Comparison of ENCODE assay signal across 8 cellular contexts in the genomic region with DNA sequence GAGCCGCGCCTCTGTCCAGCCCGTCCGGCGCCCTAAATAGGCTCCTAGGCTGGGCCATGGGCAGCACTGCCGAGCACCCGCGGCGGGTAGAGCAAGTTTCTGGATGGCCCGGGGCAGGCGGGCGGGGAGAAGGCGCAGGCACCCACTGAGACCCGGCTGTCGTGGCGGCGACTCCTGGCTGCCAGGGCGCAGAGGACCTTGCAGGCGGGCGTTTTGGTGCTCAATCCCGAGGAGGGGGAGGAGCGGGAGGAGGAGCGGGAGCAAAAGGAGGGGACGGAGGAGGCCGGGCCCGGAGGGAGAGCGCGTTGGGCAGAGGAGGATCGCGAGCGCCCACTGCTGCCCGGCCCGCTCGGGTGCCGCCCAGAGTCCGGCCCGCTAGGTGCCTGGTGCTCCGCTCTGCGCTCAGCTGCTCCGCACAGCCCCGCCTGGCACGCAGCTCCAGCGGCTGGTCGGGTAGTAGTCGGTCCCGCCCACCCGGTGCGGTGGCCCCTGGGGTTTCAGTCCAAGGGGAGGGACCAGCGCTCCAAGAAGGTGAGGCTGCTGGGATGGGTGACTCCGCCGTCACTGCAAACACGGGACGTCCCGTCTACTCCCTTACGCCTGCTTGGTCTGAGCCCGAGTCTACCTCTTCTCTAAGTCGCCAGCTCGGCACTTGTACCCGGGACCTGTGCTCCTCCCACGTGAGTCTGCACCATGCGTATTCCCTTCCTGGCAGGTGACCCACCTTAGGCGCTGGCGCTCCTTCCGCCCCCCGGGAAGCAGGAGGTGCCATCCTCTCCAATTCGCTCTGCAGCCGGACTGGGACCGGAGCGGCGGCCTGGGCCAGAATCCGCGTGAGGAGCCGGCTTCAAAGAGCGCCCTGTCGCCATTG. TPM values are rescaled to one million over a fixed set of nuclear protein-coding genes. Genes with fewer than 3 reads are reported as not detected.
DNase-seq lines count a peak whose midpoint lies in the region; ATAC-seq, FAIRE-seq and TF ChIP-seq lines count a peak whose summit lies in the region.

A gene (minus strand): TSS at position 194 of the 871 bp plus-strand sequence. CDS start 28,889 bp downstream, outside the sequence.

- H3K9me3 Mint-ChIP-seq in activated CD4-positive, alpha-beta T cell treated with anti-CD3 and anti-CD28 coated beads, Interleukin-2, amount 10 ng/mL, durations not matched to agents 7 days and 5 days, result no peaks in the 10 kb centered on the region

- TF ChIP-seq CTCF in GM13977 (IDR thresholded peaks at IDR 0.05; ENCODE audit: extremely low read depth, insufficient read depth, missing control alignments), result peak; percentile 80
- TF ChIP-seq CTCF in epithelial cell of esophagus (IDR thresholded peaks at IDR 0.05; ENCODE audit: insufficient read depth, low read depth, low read length, missing control alignments), result peak; percentile 59

- peak; percentile 79 for ATAC-seq in HG02588 (IDR thresholded peaks at IDR 0.05; ENCODE audit: unreplicated experiment)

- CTCF ChIA-PET in activated CD4-positive, alpha-beta T cell treated with anti-CD3 and anti-CD28 coated beads, Interleukin-2, amount 10 ng/mL, durations not matched to agents 7 days and 5 days (lab: Charles Lee), result interaction anchor here (1.1 kb wide), 1 partner anchor 18 kb away, joined by 4 read pairs; no protein-coding TSS in a partner anchor

- no peak within 1 kb of the TSS for H3K27ac Mint-ChIP-seq in activated CD4-positive, alpha-beta T cell treated with anti-CD3 and anti-CD28 coated beads, Interleukin-2, amount 10 ng/mL, durations not matched to agents 7 days and 5 days

- H3K4me1 Mint-ChIP-seq in activated CD4-positive, alpha-beta T cell treated with anti-CD3 and anti-CD28 coated beads, Interleukin-2, amount 10 ng/mL, durations not matched to agents 7 days and 5 days, result peaks cover 17% of the 10 kb centered on the region

- peaks cover 55% of the 10 kb centered on the region for H3K27me3 Mint-ChIP-seq in activated CD4-positive, alpha-beta T cell treated with anti-CD3 and anti-CD28 coated beads, Interleukin-2, amount 10 ng/mL, durations not matched to agents 7 days and 5 days

- H3K36me3 Mint-ChIP-seq in activated CD4-positive, alpha-beta T cell treated with anti-CD3 and anti-CD28 coated beads, Interleukin-2, amount 10 ng/mL, durations not matched to agents 7 days and 5 days (ENCODE audit: low read depth), result no peaks in the 10 kb centered on the region

- peak within 1 kb of the TSS; percentile 55 for H3K4me3 Mint-ChIP-seq in activated CD4-positive, alpha-beta T cell treated with anti-CD3 and anti-CD28 coated beads, Interleukin-2, amount 10 ng/mL, durations not matched to agents 7 days and 5 days

- POLR2A ChIA-PET in activated CD4-positive, alpha-beta T cell treated with anti-CD3 and anti-CD28 coated beads, Interleukin-2, amount 10 ng/mL, durations not matched to agents 7 days and 5 days (lab: Charles Lee), result no interaction called here

- no peak for FAIRE-seq in HTR-8/SVneo (lab: Jason Lieb, UNC)

- DNase-seq in GM13977 (ENCODE audit: low spot score) (peak; percentile 80), NCI-H1092 treated with DMSO at 0.1 percent for 48 hours (lab: John Stamatoyannopoulos, UW) (peak; percentile 66), epithelial cell of esophagus (ENCODE audit: low read depth) (peak; percentile 94), midbrain (lab: John Stamatoyannopoulos, UW) (peak; percentile 70), HTR-8/SVneo (ENCODE audit: insufficient read length, low spot score) (no peak)
- peak; percentile 20 for DNase-seq in activated CD4-positive, alpha-beta T cell treated with anti-CD3 and anti-CD28 coated beads, Interleukin-2, amount 10 ng/mL, durations not matched to agents 7 days and 5 days
- DNase-seq in stimulated activated CD8-positive, alpha-beta memory T cell treated with anti-CD3 and anti-CD28 coated beads, Interleukin-4, amount 100 ng/mL, for 48 hours, result peak; percentile 61

- peak within 1 kb of the TSS; percentile 79 for H3K4me3 ChIP-seq in epithelial cell of esophagus (ENCODE audit: low read length)

- in situ Hi-C loops in GM13977 (cut with MboI; ENCODE audit: low pct_unique_long_range_greater_than_20kb, low sequenced_read_pairs, unreplicated experiment), result loop anchor here (10.0 kb wide), 1 partner anchor 844 kb away; no protein-coding TSS in a partner anchor

RNA-seq across cellular contexts. Expression of the gene that starts here (rescaled TPM):
- not detected for total RNA-seq in activated CD4-positive, alpha-beta T cell treated with anti-CD3 and anti-CD28 coated beads, Interleukin-2, amount 10 ng/mL, durations not matched to agents 7 days and 5 days

Comparison
In these comparisons a context has a peak if more than half of its experiments do, and no peak if none do; other contexts are left out.
1. Peak in DNase-seq in activated CD4-positive, alpha-beta T cell treated with anti-CD3 and anti-CD28 coated beads, Interleukin-2, amount 10 ng/mL, durations not matched to agents 7 days and 5 days; RNA of the gene not detected or under 1 TPM.